In the genomic region with DNA sequence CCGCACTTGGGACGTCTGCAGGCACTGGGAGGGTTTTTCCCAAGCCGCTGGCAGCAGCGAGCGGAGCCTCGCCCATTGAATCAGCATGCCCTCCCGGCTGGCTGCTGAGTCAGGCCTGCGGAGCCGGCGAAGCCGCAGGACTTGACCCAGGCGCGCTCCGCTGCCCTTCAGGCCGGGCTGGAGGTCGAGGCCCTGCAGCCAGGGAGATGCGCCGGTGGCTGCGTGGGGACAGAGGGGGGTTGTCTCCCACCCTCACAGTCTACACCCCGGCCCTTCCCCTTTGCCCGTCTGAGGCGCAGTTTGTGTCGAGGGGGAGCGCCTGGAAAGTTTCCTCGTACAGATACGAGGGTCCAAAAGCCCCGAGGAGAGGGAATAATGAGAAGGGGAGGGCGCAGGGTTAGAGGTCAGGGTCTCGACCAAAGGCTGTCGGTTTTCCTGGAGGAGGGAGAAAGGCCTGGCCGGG, we compare ENCODE assay signal across 8 cellular contexts. TPM values are rescaled to one million over a fixed set of nuclear protein-coding genes. Genes with fewer than 3 reads are reported as not detected.
DNase-seq lines count a peak whose midpoint lies in the region; ATAC-seq and TF ChIP-seq lines count a peak whose summit lies in the region.

No MANE protein-coding gene starts in this region.

- WGBS in urinary bladder: 4% methylated on average over 31 of the region's 31 CpGs

- H3K9ac ChIP-seq in fibroblast of lung (ENCODE audit: insufficient read depth, low read length): peak overlapping the region; percentile 96

- H2AFZ ChIP-seq in fibroblast of lung (ENCODE audit: low read length): no peak overlapping the region

- no peaks in the 10 kb centered on the region for H3K9me2 ChIP-seq in DOHH2 (replicated peaks; ENCODE audit: control insufficient read depth, low read length)

- DNase-seq in HPDE6-E6E7 (ENCODE audit: extremely low spot score): peak; percentile 93
- peak; percentile 6 for DNase-seq in activated CD4-positive, alpha-beta T cell treated with anti-CD3 and anti-CD28 coated beads, Interleukin-2, amount 50 U/mL, for 1 hour
- peak; percentile 77 to 79 for DNase-seq in fibroblast of lung (ENCODE audit: low read depth in 2 of 2)

- no peak for TF ChIP-seq CTCF in DOHH2 (IDR thresholded peaks at IDR 0.05; ENCODE audit: low read depth, low read length, poor library complexity, severe bottlenecking)
- no peak for TF ChIP-seq CTCF in fibroblast of lung (conservative IDR thresholded peaks at IDR 0.05 in 1 of 2, IDR thresholded peaks at IDR 0.05 in 1 of 2; ENCODE audit: low read depth in 1 of 2, low read length in 2 of 2)

- H3K36me3 ChIP-seq in DOHH2 (ENCODE audit: control insufficient read depth, low read length): peaks cover 15% of the 10 kb centered on the region
- no peaks in the 10 kb centered on the region for H3K36me3 ChIP-seq in fibroblast of lung (ENCODE audit: control insufficient read depth, insufficient read depth, low read length)
- peaks cover 0 to 10% of the 10 kb centered on the region in 2 donors for H3K36me3 ChIP-seq in muscle layer of duodenum (ENCODE audit: control insufficient read depth in 1 of 2, insufficient read depth in 2 of 2, low read length in 2 of 2)
- H3K36me3 ChIP-seq in urinary bladder (ENCODE audit: insufficient read depth): no peaks in the 10 kb centered on the region

- H3K79me2 ChIP-seq in DOHH2 (ENCODE audit: control insufficient read depth, low read length) (peaks cover 44% of the 10 kb centered on the region), fibroblast of lung (ENCODE audit: control insufficient read depth, insufficient read depth, low read length) (peaks cover 42% of the 10 kb centered on the region)

- H4K20me1 ChIP-seq in DOHH2 (ENCODE audit: control insufficient read depth, insufficient read depth, low read depth, low read length) (peaks cover 10% of the 10 kb centered on the region), fibroblast of lung (ENCODE audit: control insufficient read depth, extremely low read depth, insufficient read depth, low read length) (peaks cover 5% of the 10 kb centered on the region)

- H3K4me3 ChIP-seq in DOHH2 (ENCODE audit: low read length) (peak overlapping the region; percentile 91), fibroblast of lung (replicated peaks in 1 of 4; ENCODE audit: control extremely low read depth in 1 of 4, insufficient read depth in 1 of 4, low read depth in 3 of 4, low read length in 4 of 4) (peak overlapping the region; percentile 21 to 98 (median 56)), muscle layer of duodenum (ENCODE audit: low read depth in 1 of 2, low read length in 2 of 2) (peak overlapping the region; percentile 78 to 89), urinary bladder (ENCODE audit: low read depth, low read length) (peak overlapping the region; percentile 95)

- H3K27ac ChIP-seq in DOHH2 (ENCODE audit: low read depth, low read length): no peak overlapping the region
- H3K27ac ChIP-seq in fibroblast of lung (ENCODE audit: insufficient read depth, low read length): peak overlapping the region; percentile 96
- H3K27ac ChIP-seq in muscle layer of duodenum (ENCODE audit: low read length): peak overlapping the region; percentile 96
- H3K27ac ChIP-seq in urinary bladder (ENCODE audit: low read depth): peak overlapping the region; percentile 98

- H3K4me1 ChIP-seq in DOHH2 (ENCODE audit: control insufficient read depth, low read length) (peaks cover 63% of the 10 kb centered on the region), fibroblast of lung (ENCODE audit: control insufficient read depth, extremely low read depth, insufficient read depth, low read length) (peaks cover 28% of the 10 kb centered on the region), muscle layer of duodenum (ENCODE audit: control insufficient read depth in 1 of 2, insufficient read depth in 2 of 2, low read length in 2 of 2) (peaks cover 14 to 50% of the 10 kb centered on the region in 2 donors), urinary bladder (ENCODE audit: insufficient read depth) (no peaks in the 10 kb centered on the region)

- H3F3A ChIP-seq in DOHH2 (ENCODE audit: control insufficient read depth, insufficient read depth): peaks cover 25% of the 10 kb centered on the region

- ATAC-seq in GM18907 (IDR thresholded peaks at IDR 0.05; ENCODE audit: unreplicated experiment) (no peak), HG02571 (IDR thresholded peaks at IDR 0.05; ENCODE audit: unreplicated experiment) (no peak)

- H3K4me2 ChIP-seq in DOHH2 (ENCODE audit: low read length) (peak overlapping the region; percentile 82), fibroblast of lung (ENCODE audit: extremely low read depth, insufficient read depth, low read length) (peak overlapping the region; percentile 92)

- H3K9me3 ChIP-seq in DOHH2 (ENCODE audit: control insufficient read depth, insufficient read depth, low read length) (no peaks in the 10 kb centered on the region), fibroblast of lung (ENCODE audit: control insufficient read depth, insufficient read depth, low read depth, low read length) (no peaks in the 10 kb centered on the region), muscle layer of duodenum (ENCODE audit: control insufficient read depth in 1 of 2, low read length in 2 of 2) (no peaks in the 10 kb centered on the region)

- no peaks in the 10 kb centered on the region for H3K27me3 ChIP-seq in DOHH2 (ENCODE audit: control insufficient read depth, low read length)
- no peaks in the 10 kb centered on the region for H3K27me3 ChIP-seq in fibroblast of lung (ENCODE audit: control insufficient read depth, insufficient read depth, low read length)
- no peaks in the 10 kb centered on the region for H3K27me3 ChIP-seq in muscle layer of duodenum (ENCODE audit: low read depth, low read length)

RNA-seq across cellular contexts. Expression of gene KLC1, which starts 0.8 kb away (rescaled TPM):
- total RNA-seq in fibroblast of lung (138 and 219 TPM in 2 replicates), urinary bladder (162 TPM)
- polyA plus RNA-seq in fibroblast of lung (180 and 185 TPM in 2 replicates), urinary bladder (188 TPM)
- 99.9 and 103 TPM in 2 replicates for polyA plus RNA-seq in fibroblast of lung (2012)
- polyA minus RNA-seq in fibroblast of lung (ENCODE audit: low replicate concordance): 26.2 and 48.7 TPM in 2 replicates

Comparison
In these comparisons a context has a peak if more than half of its experiments do, and no peak if none do; other contexts are left out.
1. DNase-seq: peak in every context shown above with its lines; median percentile 93 in HPDE6-E6E7; 78 in fibroblast of lung; 6 in activated CD4-positive, alpha-beta T cell treated with anti-CD3 and anti-CD28 coated beads, Interleukin-2, amount 50 U/mL, for 1 hour.